In genomic region chr4:25568788-25569231, GRCh38 we compare ENCODE assay signal across 16 cellular contexts.
DNase-seq lines count a peak whose midpoint lies in the region; ATAC-seq and TF ChIP-seq lines count a peak whose summit lies in the region.
"Had no signal": no experiment of that assay in that cellular context is flagged by ENCODE, and none has a peak within 500 bp of the region (broad histone marks: within the 10 kb centered on the region; RNA-seq: fewer than 3 reads in every experiment).

No MANE protein-coding gene starts in this region.

- DNase-seq in Caco-2 (no peak), lung (ENCODE audit: low spot score) (peak; percentile 40), spleen (no peak), NCI-H510A treated with DMSO at 0.1 percent for 48 hours (lab: John Stamatoyannopoulos, UW) (no peak)
- no peak for DNase-seq in activated CD8-positive, alpha-beta memory T cell treated with anti-CD3 and anti-CD28 coated beads, Interleukin-2, amount 50 U/mL, for 48 hours
- DNase-seq in activated naive CD8-positive, alpha-beta T cell treated with anti-CD3 and anti-CD28 coated beads, Interleukin-2, amount 50 U/mL, for 24 hours: no peak
- DNase-seq: 8988T, NCI-H1417 treated with DMSO at 0.1 percent for 48 hours, NCI-H2029, NCI-H510A, SJCRH30 had no signal

- H3K4me1 ChIP-seq in Caco-2 (peaks cover 11% of the 10 kb centered on the region), lung (ENCODE audit: control insufficient read depth in 2 of 2, insufficient read depth in 2 of 2, low read length in 2 of 2) (no peaks in the 10 kb centered on the region), spleen (peaks cover 0 to 4% (median 0%) of the 10 kb centered on the region in 6 donors)
- H3K4me1 ChIP-seq: SJCRH30 had no signal

- no peaks in the 10 kb centered on the region for H3K27me3 Mint-ChIP-seq in Caco-2 (ENCODE audit: insufficient read depth, unreplicated experiment)
- H3K27me3 Mint-ChIP-seq in dendritic cell treated with granulocyte-macrophage colony-stimulating factor and Interleukin-4, amounts not matched to agents 40 ng/mL and 50 ng/mL, for 4 days: no peaks in the 10 kb centered on the region
- no peaks in the 10 kb centered on the region for H3K27me3 Mint-ChIP-seq in activated naive CD8-positive, alpha-beta T cell treated with anti-CD3 and anti-CD28 coated beads, Interleukin-2, amount 50 U/mL, for 24 hours
- H3K27me3 Mint-ChIP-seq: IgD-negative memory B cell had no signal

- no peak for TF ChIP-seq CTCF in Caco-2 (IDR thresholded peaks at IDR 0.05; ENCODE audit: insufficient read depth in 1 of 2, low read depth in 1 of 2, low read length in 1 of 2, severe bottlenecking in 1 of 2, unreplicated experiment in 1 of 2)
- no peak for TF ChIP-seq CTCF in lung (IDR thresholded peaks at IDR 0.05; ENCODE audit: control extremely low read depth, extremely low read depth)
- TF ChIP-seq CTCF in spleen (IDR thresholded peaks at IDR 0.05 in 8 of 11, conservative IDR thresholded peaks at IDR 0.05 in 3 of 11): no peak

- H3K27ac ChIP-seq in lung (ENCODE audit: low read depth in 1 of 2, low read length in 1 of 2) (peak overlapping the region in 1 of 2 donors; percentile 1), spleen (peak overlapping the region in 6 of 8 donors; percentile 7 to 63 (median 44))
- H3K27ac ChIP-seq: SJCRH30 had no signal

- intact Hi-C loops in Caco-2 (cut with micrococcal nuclease; ENCODE audit: unreplicated experiment): no loop called here
- intact Hi-C loops in dendritic cell treated with granulocyte-macrophage colony-stimulating factor and Interleukin-4, amounts not matched to agents 40 ng/mL and 50 ng/mL, for 4 days (cut with micrococcal nuclease): no loop called here
- intact Hi-C loops in spleen (cut with DNase I; ENCODE audit: low total_unique reads): no loop called here

- no peaks in the 10 kb centered on the region for H3K36me3 Mint-ChIP-seq in Caco-2 (ENCODE audit: insufficient read depth, unreplicated experiment)
- H3K36me3 Mint-ChIP-seq in dendritic cell treated with granulocyte-macrophage colony-stimulating factor and Interleukin-4, amounts not matched to agents 40 ng/mL and 50 ng/mL, for 4 days (ENCODE audit: low read depth): no peaks in the 10 kb centered on the region
- no peaks in the 10 kb centered on the region for H3K36me3 Mint-ChIP-seq in activated naive CD8-positive, alpha-beta T cell treated with anti-CD3 and anti-CD28 coated beads, Interleukin-2, amount 50 U/mL, for 24 hours (ENCODE audit: low read depth)
- H3K36me3 Mint-ChIP-seq: IgD-negative memory B cell had no signal

- H3K9me3 Mint-ChIP-seq in Caco-2 (ENCODE audit: unreplicated experiment): peaks cover 8% of the 10 kb centered on the region
- no peaks in the 10 kb centered on the region for H3K9me3 Mint-ChIP-seq in dendritic cell treated with granulocyte-macrophage colony-stimulating factor and Interleukin-4, amounts not matched to agents 40 ng/mL and 50 ng/mL, for 4 days
- no peaks in the 10 kb centered on the region for H3K9me3 Mint-ChIP-seq in activated naive CD8-positive, alpha-beta T cell treated with anti-CD3 and anti-CD28 coated beads, Interleukin-2, amount 50 U/mL, for 24 hours
- H3K9me3 Mint-ChIP-seq: IgD-negative memory B cell had no signal

- H3K9me3 ChIP-seq in Caco-2: no peaks in the 10 kb centered on the region
- no peaks in the 10 kb centered on the region for H3K9me3 ChIP-seq in lung (ENCODE audit: control insufficient read depth in 2 of 2, insufficient read depth in 1 of 2, low read length in 1 of 2)
- no peaks in the 10 kb centered on the region for H3K9me3 ChIP-seq in spleen
- H3K9me3 ChIP-seq: BLaER1 treated with 17β-estradiol and CSF1 and Interleukin-3, amounts not matched to agents 10 nM and 100 nM; SJCRH30 had no signal

- H3K27ac Mint-ChIP-seq in Caco-2 (ENCODE audit: unreplicated experiment): peak overlapping the region; percentile 55
- H3K27ac Mint-ChIP-seq in dendritic cell treated with granulocyte-macrophage colony-stimulating factor and Interleukin-4, amounts not matched to agents 40 ng/mL and 50 ng/mL, for 4 days: peak overlapping the region; percentile 3
- H3K27ac Mint-ChIP-seq in activated naive CD8-positive, alpha-beta T cell treated with anti-CD3 and anti-CD28 coated beads, Interleukin-2, amount 50 U/mL, for 24 hours: no peak overlapping the region
- H3K27ac Mint-ChIP-seq: IgD-negative memory B cell had no signal

- BruUV-seq in Caco-2 (replicated peaks; lab: Mats Ljungman, UMichigan): no TSS peak

- peak; percentile 10 for ATAC-seq in lung (ENCODE audit: insufficient read depth, low FRiP score)
- no peak for ATAC-seq in HG02610 (IDR thresholded peaks at IDR 0.05; ENCODE audit: unreplicated experiment)
- ATAC-seq in activated naive CD8-positive, alpha-beta T cell treated with anti-CD3 and anti-CD28 coated beads, Interleukin-2, amount 50 U/mL, for 24 hours: no peak
- ATAC-seq: GM12878 had no signal

- POLR2A ChIA-PET in Caco-2 (lab: Charles Lee): interaction anchor here (1.1 kb wide), 1 partner anchor 86 kb away, joined by 3 read pairs; no protein-coding TSS in a partner anchor

- CTCF ChIA-PET in Caco-2 (lab: Charles Lee): interaction anchor here (0.6 to 0.7 kb wide), 2 partner anchors 27 to 150 kb away, joined by 3 read pairs; no protein-coding TSS in a partner anchor

- H3K36me3 ChIP-seq in Caco-2 (ENCODE audit: control insufficient read depth, insufficient read depth, low read length) (no peaks in the 10 kb centered on the region), lung (ENCODE audit: control insufficient read depth in 2 of 2, insufficient read depth in 2 of 2, low read length in 2 of 2) (no peaks in the 10 kb centered on the region), spleen (no peaks in the 10 kb centered on the region)
- H3K36me3 ChIP-seq: BLaER1 treated with 17β-estradiol and CSF1 and Interleukin-3, amounts not matched to agents 10 nM and 100 nM; SJCRH30 had no signal

- no peak overlapping the region for H3K4me3 Mint-ChIP-seq in Caco-2 (ENCODE audit: unreplicated experiment)
- H3K4me3 Mint-ChIP-seq in dendritic cell treated with granulocyte-macrophage colony-stimulating factor and Interleukin-4, amounts not matched to agents 40 ng/mL and 50 ng/mL, for 4 days: no peak overlapping the region
- H3K4me3 Mint-ChIP-seq in activated naive CD8-positive, alpha-beta T cell treated with anti-CD3 and anti-CD28 coated beads, Interleukin-2, amount 50 U/mL, for 24 hours: no peak overlapping the region
- H3K4me3 Mint-ChIP-seq: IgD-negative memory B cell had no signal

- no peaks in the 10 kb centered on the region for H3K27me3 ChIP-seq in Caco-2 (replicated peaks; ENCODE audit: control insufficient read depth, insufficient read depth, low read length)
- no peaks in the 10 kb centered on the region for H3K27me3 ChIP-seq in lung (ENCODE audit: control insufficient read depth, insufficient read depth)
- no peaks in the 10 kb centered on the region for H3K27me3 ChIP-seq in spleen (replicated peaks in 1 of 7)
- H3K27me3 ChIP-seq: BLaER1 treated with 17β-estradiol and CSF1 and Interleukin-3, amounts not matched to agents 10 nM and 100 nM; SJCRH30 had no signal

- WGBS in lung, 2 donors: 61 to 87% methylated on average over 4 of the region's 4 CpGs
- WGBS in spleen, 5 donors: 53 to 75% (median 70%) methylated on average over 4 of the region's 4 CpGs

- H3K4me1 Mint-ChIP-seq in Caco-2 (ENCODE audit: low read depth, unreplicated experiment): peaks cover 7% of the 10 kb centered on the region
- H3K4me1 Mint-ChIP-seq in dendritic cell treated with granulocyte-macrophage colony-stimulating factor and Interleukin-4, amounts not matched to agents 40 ng/mL and 50 ng/mL, for 4 days (ENCODE audit: low read depth): no peaks in the 10 kb centered on the region
- no peaks in the 10 kb centered on the region for H3K4me1 Mint-ChIP-seq in activated naive CD8-positive, alpha-beta T cell treated with anti-CD3 and anti-CD28 coated beads, Interleukin-2, amount 50 U/mL, for 24 hours
- H3K4me1 Mint-ChIP-seq: IgD-negative memory B cell had no signal

- no peak for TF ChIP-seq POLR2A in spleen (IDR thresholded peaks at IDR 0.05)

- H3K4me3 ChIP-seq in Caco-2 (ENCODE audit: low read depth, low read length) (no peak overlapping the region), lung (no peak overlapping the region), spleen (no peak overlapping the region)
- H3K4me3 ChIP-seq: BLaER1 treated with 17β-estradiol and CSF1 and Interleukin-3, amounts not matched to agents 10 nM and 100 nM; GM12878; SJCRH30 had no signal
